Comparison of ENCODE assay signal across 1 cellular context in the genomic region with DNA sequence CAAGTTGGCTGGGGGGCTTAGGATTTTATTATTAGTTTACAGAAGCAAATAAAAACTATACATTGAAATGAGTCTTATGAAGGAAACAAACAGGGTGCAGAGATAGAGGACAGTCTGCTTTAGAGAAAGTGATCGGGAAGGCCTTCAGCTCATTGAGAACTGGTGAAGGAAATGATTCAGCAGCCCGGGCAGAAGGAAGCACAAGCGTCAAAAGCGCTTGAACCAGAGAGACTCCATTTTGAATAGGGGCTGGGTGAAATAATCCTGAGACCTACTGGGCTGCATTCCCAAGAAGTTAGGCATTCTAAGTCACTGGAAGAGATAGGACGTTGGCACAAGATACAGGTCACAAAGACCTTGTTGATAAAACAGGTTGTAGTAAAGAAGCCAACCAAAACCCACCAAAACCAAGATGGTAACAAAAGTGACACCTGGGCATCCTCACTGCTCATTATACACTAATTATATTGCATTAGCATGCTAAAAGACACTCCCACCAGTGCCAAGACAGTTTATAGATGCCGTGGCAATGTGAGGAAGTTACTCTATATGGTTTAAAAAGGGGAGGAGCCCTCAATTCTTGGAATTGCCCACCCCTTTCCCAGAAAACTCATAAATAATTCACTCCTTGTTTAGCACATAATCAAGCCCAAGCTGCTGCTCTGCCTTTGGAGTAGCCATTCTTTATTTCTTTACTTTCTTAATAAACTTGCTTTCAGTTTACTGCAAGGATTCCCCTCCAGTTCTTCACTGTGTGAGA.
A peak's percentile ranks its signal among the peaks of the same experiment; 100 is the strongest.
TF ChIP-seq lines count a peak whose summit lies in the region.

No MANE protein-coding gene starts in this region.

TF ChIP-seq in K562, 482 proteins besides CTCF, POLR2A, EP300 and RAD21 (continued from another document and continues in another):
- TF ChIP-seq, protein P1, sequence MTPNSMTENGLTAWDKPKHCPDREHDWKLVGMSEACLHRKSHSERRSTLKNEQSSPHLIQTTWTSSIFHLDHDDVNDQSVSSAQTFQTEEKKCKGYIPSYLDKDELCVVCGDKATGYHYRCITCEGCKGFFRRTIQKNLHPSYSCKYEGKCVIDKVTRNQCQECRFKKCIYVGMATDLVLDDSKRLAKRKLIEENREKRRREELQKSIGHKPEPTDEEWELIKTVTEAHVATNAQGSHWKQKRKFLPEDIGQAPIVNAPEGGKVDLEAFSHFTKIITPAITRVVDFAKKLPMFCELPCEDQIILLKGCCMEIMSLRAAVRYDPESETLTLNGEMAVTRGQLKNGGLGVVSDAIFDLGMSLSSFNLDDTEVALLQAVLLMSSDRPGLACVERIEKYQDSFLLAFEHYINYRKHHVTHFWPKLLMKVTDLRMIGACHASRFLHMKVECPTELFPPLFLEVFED (CRISPR knock-in tag; conservative IDR thresholded peaks at IDR 0.05): no peak
- TF ChIP-seq, protein P2, sequence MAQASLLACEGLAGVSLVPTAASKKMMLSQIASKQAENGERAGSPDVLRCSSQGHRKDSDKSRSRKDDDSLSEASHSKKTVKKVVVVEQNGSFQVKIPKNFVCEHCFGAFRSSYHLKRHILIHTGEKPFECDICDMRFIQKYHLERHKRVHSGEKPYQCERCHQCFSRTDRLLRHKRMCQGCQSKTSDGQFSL (CRISPR knock-in tag; IDR thresholded peaks at IDR 0.05): no peak
- TF ChIP-seq, protein P2 (tag; IDR thresholded peaks at IDR 0.05): peak in 1 of 2 experiments; percentile 89; a peak in 2 of 4 replicates
- TF ChIP-seq LARP7 (IDR thresholded peaks at IDR 0.05): no peak
- no peak for TF ChIP-seq TBL1XR1 (IDR thresholded peaks at IDR 0.05; ENCODE audit: low read length in 2 of 2)
- no peak for TF ChIP-seq GATAD2A (IDR thresholded peaks at IDR 0.05)
- no peak for TF ChIP-seq TGIF2 (CRISPR knock-in tag; IDR thresholded peaks at IDR 0.05)
- 0 out of 2 replicates have a peak, but pooled peaks have one; percentile 42 for TF ChIP-seq MEF2D (tag; conservative IDR thresholded peaks at IDR 0.05; ENCODE audit: low read depth)
- no peak for TF ChIP-seq SNIP1 (IDR thresholded peaks at IDR 0.05; ENCODE audit: low read depth)
- no peak for TF ChIP-seq ZBTB17 (CRISPR knock-in tag; IDR thresholded peaks at IDR 0.05)
- TF ChIP-seq ZNF133 (CRISPR knock-in tag; IDR thresholded peaks at IDR 0.05): no peak
- no peak for TF ChIP-seq C11orf30 (IDR thresholded peaks at IDR 0.05; ENCODE audit: low read depth)
- TF ChIP-seq HSF4 (CRISPR knock-in tag; IDR thresholded peaks at IDR 0.05; ENCODE audit: borderline replicate concordance): no peak
- no peak for TF ChIP-seq FOXM1 (IDR thresholded peaks at IDR 0.05; ENCODE audit: low read depth)
- TF ChIP-seq FOXM1 (CRISPR knock-in tag; IDR thresholded peaks at IDR 0.05; ENCODE audit: low read depth): no peak
- no peak for TF ChIP-seq ZFP30 (CRISPR knock-in tag; IDR thresholded peaks at IDR 0.05; ENCODE audit: borderline replicate concordance)
- no peak for TF ChIP-seq NFRKB (IDR thresholded peaks at IDR 0.05; ENCODE audit: low read depth)
- TF ChIP-seq, protein P3, sequence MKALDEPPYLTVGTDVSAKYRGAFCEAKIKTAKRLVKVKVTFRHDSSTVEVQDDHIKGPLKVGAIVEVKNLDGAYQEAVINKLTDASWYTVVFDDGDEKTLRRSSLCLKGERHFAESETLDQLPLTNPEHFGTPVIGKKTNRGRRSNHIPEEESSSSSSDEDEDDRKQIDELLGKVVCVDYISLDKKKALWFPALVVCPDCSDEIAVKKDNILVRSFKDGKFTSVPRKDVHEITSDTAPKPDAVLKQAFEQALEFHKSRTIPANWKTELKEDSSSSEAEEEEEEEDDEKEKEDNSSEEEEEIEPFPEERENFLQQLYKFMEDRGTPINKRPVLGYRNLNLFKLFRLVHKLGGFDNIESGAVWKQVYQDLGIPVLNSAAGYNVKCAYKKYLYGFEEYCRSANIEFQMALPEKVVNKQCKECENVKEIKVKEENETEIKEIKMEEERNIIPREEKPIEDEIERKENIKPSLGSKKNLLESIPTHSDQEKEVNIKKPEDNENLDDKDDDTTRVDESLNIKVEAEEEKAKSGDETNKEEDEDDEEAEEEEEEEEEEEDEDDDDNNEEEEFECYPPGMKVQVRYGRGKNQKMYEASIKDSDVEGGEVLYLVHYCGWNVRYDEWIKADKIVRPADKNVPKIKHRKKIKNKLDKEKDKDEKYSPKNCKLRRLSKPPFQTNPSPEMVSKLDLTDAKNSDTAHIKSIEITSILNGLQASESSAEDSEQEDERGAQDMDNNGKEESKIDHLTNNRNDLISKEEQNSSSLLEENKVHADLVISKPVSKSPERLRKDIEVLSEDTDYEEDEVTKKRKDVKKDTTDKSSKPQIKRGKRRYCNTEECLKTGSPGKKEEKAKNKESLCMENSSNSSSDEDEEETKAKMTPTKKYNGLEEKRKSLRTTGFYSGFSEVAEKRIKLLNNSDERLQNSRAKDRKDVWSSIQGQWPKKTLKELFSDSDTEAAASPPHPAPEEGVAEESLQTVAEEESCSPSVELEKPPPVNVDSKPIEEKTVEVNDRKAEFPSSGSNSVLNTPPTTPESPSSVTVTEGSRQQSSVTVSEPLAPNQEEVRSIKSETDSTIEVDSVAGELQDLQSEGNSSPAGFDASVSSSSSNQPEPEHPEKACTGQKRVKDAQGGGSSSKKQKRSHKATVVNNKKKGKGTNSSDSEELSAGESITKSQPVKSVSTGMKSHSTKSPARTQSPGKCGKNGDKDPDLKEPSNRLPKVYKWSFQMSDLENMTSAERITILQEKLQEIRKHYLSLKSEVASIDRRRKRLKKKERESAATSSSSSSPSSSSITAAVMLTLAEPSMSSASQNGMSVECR (CRISPR knock-in tag; IDR thresholded peaks at IDR 0.05): no peak
- TF ChIP-seq, protein P4, sequence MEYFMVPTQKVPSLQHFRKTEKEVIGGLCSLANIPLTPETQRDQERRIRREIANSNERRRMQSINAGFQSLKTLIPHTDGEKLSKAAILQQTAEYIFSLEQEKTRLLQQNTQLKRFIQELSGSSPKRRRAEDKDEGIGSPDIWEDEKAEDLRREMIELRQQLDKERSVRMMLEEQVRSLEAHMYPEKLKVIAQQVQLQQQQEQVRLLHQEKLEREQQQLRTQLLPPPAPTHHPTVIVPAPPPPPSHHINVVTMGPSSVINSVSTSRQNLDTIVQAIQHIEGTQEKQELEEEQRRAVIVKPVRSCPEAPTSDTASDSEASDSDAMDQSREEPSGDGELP (CRISPR knock-in tag; IDR thresholded peaks at IDR 0.05; ENCODE audit: borderline replicate concordance): no peak
- TF ChIP-seq POLR2AphosphoS5 (IDR thresholded peaks at IDR 0.05; ENCODE audit: control insufficient read depth, insufficient read depth, low read depth, low read length): no peak
- TF ChIP-seq ETV1 (tag; conservative IDR thresholded peaks at IDR 0.05; ENCODE audit: low read depth): peak; percentile 47; the same call in 1 of the 2 replicates
- TF ChIP-seq POLR2AphosphoS2 (IDR thresholded peaks at IDR 0.05; ENCODE audit: low read length): no peak
- TF ChIP-seq TCF7 (IDR thresholded peaks at IDR 0.05; ENCODE audit: borderline replicate concordance): no peak
- no peak for TF ChIP-seq TEAD4 (IDR thresholded peaks at IDR 0.05; ENCODE audit: low read length)
- TF ChIP-seq TEAD4 (CRISPR knock-in tag; IDR thresholded peaks at IDR 0.05; ENCODE audit: borderline replicate concordance): no peak
- TF ChIP-seq IFI16 (CRISPR knock-in tag; IDR thresholded peaks at IDR 0.05): no peak
- no peak for TF ChIP-seq JUN (IDR thresholded peaks at IDR 0.05; ENCODE audit: borderline replicate concordance, low read depth, low read length)
- TF ChIP-seq JUN (CRISPR knock-in tag; IDR thresholded peaks at IDR 0.05; ENCODE audit: borderline replicate concordance): no peak
- TF ChIP-seq, protein P5, sequence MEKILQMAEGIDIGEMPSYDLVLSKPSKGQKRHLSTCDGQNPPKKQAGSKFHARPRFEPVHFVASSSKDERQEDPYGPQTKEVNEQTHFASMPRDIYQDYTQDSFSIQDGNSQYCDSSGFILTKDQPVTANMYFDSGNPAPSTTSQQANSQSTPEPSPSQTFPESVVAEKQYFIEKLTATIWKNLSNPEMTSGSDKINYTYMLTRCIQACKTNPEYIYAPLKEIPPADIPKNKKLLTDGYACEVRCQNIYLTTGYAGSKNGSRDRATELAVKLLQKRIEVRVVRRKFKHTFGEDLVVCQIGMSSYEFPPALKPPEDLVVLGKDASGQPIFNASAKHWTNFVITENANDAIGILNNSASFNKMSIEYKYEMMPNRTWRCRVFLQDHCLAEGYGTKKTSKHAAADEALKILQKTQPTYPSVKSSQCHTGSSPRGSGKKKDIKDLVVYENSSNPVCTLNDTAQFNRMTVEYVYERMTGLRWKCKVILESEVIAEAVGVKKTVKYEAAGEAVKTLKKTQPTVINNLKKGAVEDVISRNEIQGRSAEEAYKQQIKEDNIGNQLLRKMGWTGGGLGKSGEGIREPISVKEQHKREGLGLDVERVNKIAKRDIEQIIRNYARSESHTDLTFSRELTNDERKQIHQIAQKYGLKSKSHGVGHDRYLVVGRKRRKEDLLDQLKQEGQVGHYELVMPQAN (IDR thresholded peaks at IDR 0.05; ENCODE audit: borderline replicate concordance): no peak
- no peak for TF ChIP-seq ASH1L (IDR thresholded peaks at IDR 0.05; ENCODE audit: borderline replicate concordance, low read depth, partially characterized antibody)
- no peak for TF ChIP-seq ZBED1 (IDR thresholded peaks at IDR 0.05)
- TF ChIP-seq SRSF9 (IDR thresholded peaks at IDR 0.05; ENCODE audit: borderline replicate concordance, low read depth, low read length): no peak
- TF ChIP-seq GTF2A2 (tag; IDR thresholded peaks at IDR 0.05): peak; percentile 82; the same call in 1 of the 2 replicates
- TF ChIP-seq, protein P6, sequence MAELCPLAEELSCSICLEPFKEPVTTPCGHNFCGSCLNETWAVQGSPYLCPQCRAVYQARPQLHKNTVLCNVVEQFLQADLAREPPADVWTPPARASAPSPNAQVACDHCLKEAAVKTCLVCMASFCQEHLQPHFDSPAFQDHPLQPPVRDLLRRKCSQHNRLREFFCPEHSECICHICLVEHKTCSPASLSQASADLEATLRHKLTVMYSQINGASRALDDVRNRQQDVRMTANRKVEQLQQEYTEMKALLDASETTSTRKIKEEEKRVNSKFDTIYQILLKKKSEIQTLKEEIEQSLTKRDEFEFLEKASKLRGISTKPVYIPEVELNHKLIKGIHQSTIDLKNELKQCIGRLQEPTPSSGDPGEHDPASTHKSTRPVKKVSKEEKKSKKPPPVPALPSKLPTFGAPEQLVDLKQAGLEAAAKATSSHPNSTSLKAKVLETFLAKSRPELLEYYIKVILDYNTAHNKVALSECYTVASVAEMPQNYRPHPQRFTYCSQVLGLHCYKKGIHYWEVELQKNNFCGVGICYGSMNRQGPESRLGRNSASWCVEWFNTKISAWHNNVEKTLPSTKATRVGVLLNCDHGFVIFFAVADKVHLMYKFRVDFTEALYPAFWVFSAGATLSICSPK (IDR thresholded peaks at IDR 0.05; ENCODE audit: borderline replicate concordance): no peak
- TF ChIP-seq, protein P7, sequence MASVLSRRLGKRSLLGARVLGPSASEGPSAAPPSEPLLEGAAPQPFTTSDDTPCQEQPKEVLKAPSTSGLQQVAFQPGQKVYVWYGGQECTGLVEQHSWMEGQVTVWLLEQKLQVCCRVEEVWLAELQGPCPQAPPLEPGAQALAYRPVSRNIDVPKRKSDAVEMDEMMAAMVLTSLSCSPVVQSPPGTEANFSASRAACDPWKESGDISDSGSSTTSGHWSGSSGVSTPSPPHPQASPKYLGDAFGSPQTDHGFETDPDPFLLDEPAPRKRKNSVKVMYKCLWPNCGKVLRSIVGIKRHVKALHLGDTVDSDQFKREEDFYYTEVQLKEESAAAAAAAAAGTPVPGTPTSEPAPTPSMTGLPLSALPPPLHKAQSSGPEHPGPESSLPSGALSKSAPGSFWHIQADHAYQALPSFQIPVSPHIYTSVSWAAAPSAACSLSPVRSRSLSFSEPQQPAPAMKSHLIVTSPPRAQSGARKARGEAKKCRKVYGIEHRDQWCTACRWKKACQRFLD (CRISPR knock-in tag; IDR thresholded peaks at IDR 0.05): peak; percentile 88
- TF ChIP-seq, protein P8, sequence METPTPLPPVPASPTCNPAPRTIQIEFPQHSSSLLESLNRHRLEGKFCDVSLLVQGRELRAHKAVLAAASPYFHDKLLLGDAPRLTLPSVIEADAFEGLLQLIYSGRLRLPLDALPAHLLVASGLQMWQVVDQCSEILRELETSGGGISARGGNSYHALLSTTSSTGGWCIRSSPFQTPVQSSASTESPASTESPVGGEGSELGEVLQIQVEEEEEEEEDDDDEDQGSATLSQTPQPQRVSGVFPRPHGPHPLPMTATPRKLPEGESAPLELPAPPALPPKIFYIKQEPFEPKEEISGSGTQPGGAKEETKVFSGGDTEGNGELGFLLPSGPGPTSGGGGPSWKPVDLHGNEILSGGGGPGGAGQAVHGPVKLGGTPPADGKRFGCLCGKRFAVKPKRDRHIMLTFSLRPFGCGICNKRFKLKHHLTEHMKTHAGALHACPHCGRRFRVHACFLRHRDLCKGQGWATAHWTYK (CRISPR knock-in tag; IDR thresholded peaks at IDR 0.05): 0 out of 2 replicates have a peak, but pooled peaks have one; percentile 49
- 0 out of 2 replicates have a peak, but pooled peaks have one; percentile 65 for TF ChIP-seq ZNF79 (CRISPR knock-in tag; IDR thresholded peaks at IDR 0.05; ENCODE audit: low read depth)
- no peak for TF ChIP-seq RFX7 (CRISPR knock-in tag; IDR thresholded peaks at IDR 0.05)
- TF ChIP-seq RUNX1 (IDR thresholded peaks at IDR 0.05; ENCODE audit: low read depth): no peak
- TF ChIP-seq, protein P9, sequence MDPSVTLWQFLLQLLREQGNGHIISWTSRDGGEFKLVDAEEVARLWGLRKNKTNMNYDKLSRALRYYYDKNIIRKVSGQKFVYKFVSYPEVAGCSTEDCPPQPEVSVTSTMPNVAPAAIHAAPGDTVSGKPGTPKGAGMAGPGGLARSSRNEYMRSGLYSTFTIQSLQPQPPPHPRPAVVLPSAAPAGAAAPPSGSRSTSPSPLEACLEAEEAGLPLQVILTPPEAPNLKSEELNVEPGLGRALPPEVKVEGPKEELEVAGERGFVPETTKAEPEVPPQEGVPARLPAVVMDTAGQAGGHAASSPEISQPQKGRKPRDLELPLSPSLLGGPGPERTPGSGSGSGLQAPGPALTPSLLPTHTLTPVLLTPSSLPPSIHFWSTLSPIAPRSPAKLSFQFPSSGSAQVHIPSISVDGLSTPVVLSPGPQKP (CRISPR knock-in tag; IDR thresholded peaks at IDR 0.05): no peak
- TF ChIP-seq NFE2 (IDR thresholded peaks at IDR 0.05; ENCODE audit: low read depth): no peak
- peak; percentile 78 for TF ChIP-seq ZNF197 (CRISPR knock-in tag; IDR thresholded peaks at IDR 0.05; ENCODE audit: low read depth)
